8 cellular contexts compared by ENCODE assay signal in the genomic region with DNA sequence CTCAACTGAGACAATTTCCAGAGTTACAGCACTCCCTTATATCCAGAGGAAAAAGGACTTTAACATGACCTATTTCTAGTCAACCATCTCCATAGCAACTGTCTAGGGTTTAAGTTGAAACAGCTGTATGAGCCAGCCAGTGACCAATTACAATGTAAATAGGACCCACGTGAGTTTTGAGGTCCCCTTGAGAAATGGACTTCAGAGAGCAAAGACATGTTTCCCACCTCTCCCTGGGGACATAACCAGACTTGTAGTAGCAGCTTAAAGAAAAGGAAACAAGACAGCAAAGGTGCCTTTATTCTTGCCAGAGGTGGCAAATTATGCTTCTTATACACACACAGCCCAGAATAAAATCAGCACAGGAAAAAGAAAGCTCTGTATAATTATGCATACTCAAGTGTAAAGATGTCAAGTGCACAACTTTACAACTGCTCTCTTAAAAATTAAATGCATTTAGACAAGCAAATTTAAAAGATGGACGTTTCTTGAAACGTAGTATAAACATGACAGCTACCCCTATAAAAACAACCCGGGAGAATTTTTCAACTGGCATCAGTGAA. TPM values are rescaled to one million over a fixed set of nuclear protein-coding genes. Genes with fewer than 3 reads are reported as not detected.
DNase-seq lines count a peak whose midpoint lies in the region; ATAC-seq and TF ChIP-seq lines count a peak whose summit lies in the region.

No MANE protein-coding gene starts in this region.

- peaks cover under 1% of the 10 kb centered on the region for H3K9me3 Mint-ChIP-seq in memory B cell

- TF ChIP-seq CTCF in A673 (conservative IDR thresholded peaks at IDR 0.05; ENCODE audit: low read depth, low read length): no peak
- no peak for TF ChIP-seq CTCF in MM.1S (IDR thresholded peaks at IDR 0.05; ENCODE audit: low read length)

- H3K9me2 ChIP-seq in MM.1S (replicated peaks; ENCODE audit: insufficient read depth, low read length): no peaks in the 10 kb centered on the region

- H4K20me1 ChIP-seq in MM.1S (ENCODE audit: insufficient read depth, low read length): no peaks in the 10 kb centered on the region

- H3K4me1 ChIP-seq in A673 (ENCODE audit: insufficient read depth, low read length, poor library complexity, severe bottlenecking) (peaks cover 5% of the 10 kb centered on the region), MM.1S (ENCODE audit: low read length) (no peaks in the 10 kb centered on the region)

- CTCF ChIA-PET in A673 (lab: Charles Lee): no interaction called here

- ATAC-seq in GM18858 (IDR thresholded peaks at IDR 0.05; ENCODE audit: unreplicated experiment) (peak; percentile 67), HG02981 (IDR thresholded peaks at IDR 0.05; ENCODE audit: unreplicated experiment) (peak; percentile 94), memory B cell (ENCODE audit: low read depth) (no peak)

- no peak overlapping the region for H3K4me2 ChIP-seq in MM.1S (ENCODE audit: low read depth, low read length)

- DNase-seq in A673 (ENCODE audit: low spot score) (peak; percentile 74), T1000 (lab: John Stamatoyannopoulos, UW) (peak; percentile 75), memory B cell (ENCODE audit: low spot score in 2 of 2) (no peak), NCI-H2081 (lab: John Stamatoyannopoulos, UW) (no peak), MM.1S (no peak)
- DNase-seq in activated CD4-positive, CD25-positive, alpha-beta regulatory T cell (lab: John Stamatoyannopoulos, UW): no peak

- H3K27me3 ChIP-seq in A673 (replicated peaks; ENCODE audit: insufficient read depth, low read depth, low read length, poor library complexity): no peaks in the 10 kb centered on the region
- no peaks in the 10 kb centered on the region for H3K27me3 ChIP-seq in MM.1S (replicated peaks; ENCODE audit: insufficient read depth, low read length)

- POLR2A ChIA-PET in A673 (lab: Charles Lee; ENCODE audit: low non-redundant PET): no interaction called here

- H3K36me3 ChIP-seq in A673 (ENCODE audit: insufficient read depth, low read length, poor library complexity, severe bottlenecking) (no peaks in the 10 kb centered on the region), MM.1S (replicated peaks; ENCODE audit: insufficient read depth, low read length) (no peaks in the 10 kb centered on the region)

- peak overlapping the region; percentile 16 for H3K27ac Mint-ChIP-seq in memory B cell

- no TSS peak for BruUV-seq in A673 (replicated peaks; lab: Mats Ljungman, UMichigan)

- intact Hi-C loops in A673 (cut with micrococcal nuclease; ENCODE audit: unreplicated experiment): no loop called here

- H3K27ac ChIP-seq in A673 (ENCODE audit: low read depth, low read length, poor library complexity, severe bottlenecking) (no peak overlapping the region), MM.1S (ENCODE audit: low read length) (no peak overlapping the region)

- no peaks in the 10 kb centered on the region for H3K27me3 Mint-ChIP-seq in memory B cell

- no peak overlapping the region for H3K4me3 Mint-ChIP-seq in memory B cell

- no peak overlapping the region for H3K4me3 ChIP-seq in A673 (ENCODE audit: low read depth, low read length, poor library complexity, severe bottlenecking)
- H3K4me3 ChIP-seq in MM.1S (ENCODE audit: low read length): no peak overlapping the region

- H3K79me2 ChIP-seq in MM.1S (ENCODE audit: low read length): no peaks in the 10 kb centered on the region

- H3F3A ChIP-seq in MM.1S (ENCODE audit: insufficient read depth, low read length): no peaks in the 10 kb centered on the region

- no peaks in the 10 kb centered on the region for H3K9me3 ChIP-seq in A673 (ENCODE audit: low read depth, low read length, poor library complexity, severe bottlenecking)
- H3K9me3 ChIP-seq in MM.1S (replicated peaks; ENCODE audit: insufficient read depth, low read length): no peaks in the 10 kb centered on the region

- H3K9ac ChIP-seq in MM.1S (ENCODE audit: low read length): no peak overlapping the region

- H2AFZ ChIP-seq in MM.1S (ENCODE audit: low read length): no peak overlapping the region

- H3K4me1 Mint-ChIP-seq in memory B cell: peaks cover 16% of the 10 kb centered on the region

- H3K36me3 Mint-ChIP-seq in memory B cell: peaks cover 30% of the 10 kb centered on the region

RNA-seq across cellular contexts. Expression of gene SUMF1, which starts 40.2 kb away (rescaled TPM):
- total RNA-seq in A673 (2021): 7.3 and 7.8 TPM in 2 replicates

Comparison
In these comparisons a context has a peak if more than half of its experiments do, and no peak if none do; other contexts are left out.
1. DNase-seq: peak in A673 (single experiment) and T1000 (single experiment); none in memory B cell (0 of 2), NCI-H2081 (0 of 2), activated CD4-positive, CD25-positive, alpha-beta regulatory T cell (0 of 4) and MM.1S (single experiment).